In genomic region chr2:241064008-241064801, GRCh38 we compare ENCODE assay signal across 8 cellular contexts. TPM values are rescaled to one million over a fixed set of nuclear protein-coding genes. Genes with fewer than 3 reads are reported as not detected.
DNase-seq lines count a peak whose midpoint lies in the region; ATAC-seq and TF ChIP-seq lines count a peak whose summit lies in the region.

No MANE protein-coding gene starts in this region.

- ATAC-seq in PC-3 (peak; percentile 86), memory B cell (ENCODE audit: low read depth) (peak; percentile 86)
- peak; percentile 41 for ATAC-seq in activated naive CD8-positive, alpha-beta T cell treated with anti-CD3 and anti-CD28 coated beads, Interleukin-2, amount 50 U/mL, for 24 hours

- TF ChIP-seq CTCF in Calu3 (IDR thresholded peaks at IDR 0.05; ENCODE audit: unreplicated experiment) (no peak), PC-3 (conservative IDR thresholded peaks at IDR 0.05; ENCODE audit: low read depth, low read length) (no peak)

- H3K36me3 ChIP-seq in PC-3 (ENCODE audit: low read depth, low read length) (no peaks in the 10 kb centered on the region), thymus (ENCODE audit: control insufficient read depth, insufficient read depth) (no peaks in the 10 kb centered on the region)

- H3K27ac ChIP-seq in PC-3 (ENCODE audit: low read length) (no peak overlapping the region), thymus (ENCODE audit: low read depth) (no peak overlapping the region)

- H3K27ac Mint-ChIP-seq in Calu3 (ENCODE audit: unreplicated experiment) (no peak overlapping the region), memory B cell (peak overlapping the region; percentile 65)
- H3K27ac Mint-ChIP-seq in activated naive CD8-positive, alpha-beta T cell treated with anti-CD3 and anti-CD28 coated beads, Interleukin-2, amount 50 U/mL, for 24 hours = no peak overlapping the region

- H3K79me2 ChIP-seq in PC-3 (ENCODE audit: low read length) = no peaks in the 10 kb centered on the region

- POLR2A ChIA-PET in PC-3 (lab: Charles Lee; ENCODE audit: unreplicated experiment) = interaction anchor here (0.6 kb wide), 1 partner anchor 168 kb away, joined by 6 read pairs; no protein-coding TSS in a partner anchor

- peak overlapping the region; percentile 77 for H3K4me2 ChIP-seq in PC-3 (ENCODE audit: low read length)

- no peaks in the 10 kb centered on the region for H3K9me2 ChIP-seq in PC-3 (replicated peaks; ENCODE audit: low read length)

- H3K27me3 ChIP-seq in PC-3 (ENCODE audit: low read length) (no peaks in the 10 kb centered on the region), thymus (ENCODE audit: control insufficient read depth, insufficient read depth) (no peaks in the 10 kb centered on the region)

- H3K4me1 Mint-ChIP-seq in Calu3 (ENCODE audit: low read depth, unreplicated experiment) (no peaks in the 10 kb centered on the region), memory B cell (peaks cover 6% of the 10 kb centered on the region)
- H3K4me1 Mint-ChIP-seq in activated naive CD8-positive, alpha-beta T cell treated with anti-CD3 and anti-CD28 coated beads, Interleukin-2, amount 50 U/mL, for 24 hours = no peaks in the 10 kb centered on the region

- CTCF ChIA-PET in Calu3 (lab: Charles Lee) = interaction anchor here (0.6 to 1.0 kb wide), 3 partner anchors 15 to 150 kb away, joined by 3 to 4 read pairs (median 3); no protein-coding TSS in a partner anchor
- CTCF ChIA-PET in PC-3 (lab: Charles Lee) = no interaction called here

- H3K4me1 ChIP-seq in PC-3 (ENCODE audit: insufficient read depth, low read length) (no peaks in the 10 kb centered on the region; the same call in 1 of the 2 replicates), thymus (ENCODE audit: control insufficient read depth, insufficient read depth, low read length) (no peaks in the 10 kb centered on the region)

- H3K4me3 Mint-ChIP-seq in Calu3 (ENCODE audit: low read depth, unreplicated experiment) (peak overlapping the region; percentile 68), memory B cell (peak overlapping the region; percentile 80)
- no peak overlapping the region for H3K4me3 Mint-ChIP-seq in activated naive CD8-positive, alpha-beta T cell treated with anti-CD3 and anti-CD28 coated beads, Interleukin-2, amount 50 U/mL, for 24 hours

- H2AFZ ChIP-seq in PC-3 (ENCODE audit: low read length) = peak overlapping the region; percentile 72

- peak overlapping the region; percentile 57 for H3K4me3 ChIP-seq in PC-3 (ENCODE audit: low read length)
- peak overlapping the region; percentile 20 for H3K4me3 ChIP-seq in thymus (ENCODE audit: low read length)

- H3K27me3 Mint-ChIP-seq in Calu3 (ENCODE audit: unreplicated experiment) = peaks cover 13% of the 10 kb centered on the region
- H3K27me3 Mint-ChIP-seq in activated naive CD8-positive, alpha-beta T cell treated with anti-CD3 and anti-CD28 coated beads, Interleukin-2, amount 50 U/mL, for 24 hours = no peaks in the 10 kb centered on the region
- H3K27me3 Mint-ChIP-seq in memory B cell = no peaks in the 10 kb centered on the region

- H4K20me1 ChIP-seq in PC-3 (ENCODE audit: low read length) = no peaks in the 10 kb centered on the region

- no peaks in the 10 kb centered on the region for H3K9me3 ChIP-seq in PC-3 (ENCODE audit: low read length)
- H3K9me3 ChIP-seq in thymus (ENCODE audit: control insufficient read depth) = no peaks in the 10 kb centered on the region

- H3K36me3 Mint-ChIP-seq in Calu3 (ENCODE audit: insufficient read depth, unreplicated experiment) = peaks cover 16% of the 10 kb centered on the region
- no peaks in the 10 kb centered on the region for H3K36me3 Mint-ChIP-seq in activated naive CD8-positive, alpha-beta T cell treated with anti-CD3 and anti-CD28 coated beads, Interleukin-2, amount 50 U/mL, for 24 hours (ENCODE audit: low read depth)
- H3K36me3 Mint-ChIP-seq in memory B cell = peaks cover 5% of the 10 kb centered on the region

- intact Hi-C loops in Calu3 (cut with micrococcal nuclease; ENCODE audit: unreplicated experiment) (no loop called here), PC-3 (cut with micrococcal nuclease) (no loop called here)

- 39% methylated on average over 32 of the region's 32 CpGs for WGBS in thymus

- H3F3A ChIP-seq in PC-3 (ENCODE audit: low read length, unreplicated experiment) = no peaks in the 10 kb centered on the region

- no peak overlapping the region for H3K9ac ChIP-seq in PC-3 (ENCODE audit: low read length)

- BruUV-seq in Calu3 (replicated peaks; lab: Mats Ljungman, UMichigan) (no TSS peak), PC-3 (replicated peaks; lab: Mats Ljungman, UMichigan) (no TSS peak)

- peak; percentile 79 for DNase-seq in Calu3
- peak; percentile 19 for DNase-seq in PC-3
- peak; percentile 52 for DNase-seq in activated naive CD8-positive, alpha-beta T cell treated with anti-CD3 and anti-CD28 coated beads, Interleukin-2, amount 50 U/mL, for 24 hours
- DNase-seq in memory B cell (ENCODE audit: low spot score in 2 of 2) = peak; percentile 61 to 62
- DNase-seq in DMS79 treated with DMSO at 0.1 percent for 48 hours (lab: John Stamatoyannopoulos, UW) = no peak
- no peak for DNase-seq in SIG-M5 treated with dmso at 0.1 percent for 504 hours (lab: John Stamatoyannopoulos, UW; ENCODE audit: unreplicated experiment)
- DNase-seq in T1000 (lab: John Stamatoyannopoulos, UW) = no peak

- no peaks in the 10 kb centered on the region for H3K9me3 Mint-ChIP-seq in Calu3 (ENCODE audit: low read depth, unreplicated experiment)
- no peaks in the 10 kb centered on the region for H3K9me3 Mint-ChIP-seq in activated naive CD8-positive, alpha-beta T cell treated with anti-CD3 and anti-CD28 coated beads, Interleukin-2, amount 50 U/mL, for 24 hours
- no peaks in the 10 kb centered on the region for H3K9me3 Mint-ChIP-seq in memory B cell

RNA-seq across cellular contexts. Expression of gene MTERF4, which starts 37.9 kb away (rescaled TPM):
- 30.8 and 33.6 TPM in 2 replicates for total RNA-seq in Calu3 (2022)
- 13.6 and 15.4 TPM in 2 replicates for total RNA-seq in PC-3 (2014; rRNA removed)
- polyA plus RNA-seq in thymus = 41.7 TPM

Comparison
In these comparisons a context has a peak if more than half of its experiments do, and no peak if none do; other contexts are left out.
1. DNase-seq: peak in Calu3 (single experiment), PC-3 (single experiment), activated naive CD8-positive, alpha-beta T cell treated with anti-CD3 and anti-CD28 coated beads, Interleukin-2, amount 50 U/mL, for 24 hours (single experiment) and memory B cell (2 of 2); none in DMS79 treated with DMSO at 0.1 percent for 48 hours (single experiment), SIG-M5 treated with dmso at 0.1 percent for 504 hours (single experiment) and T1000 (single experiment).
2. Peak in every context shown above with its lines, with median percentiles within 50 percentile points of each other: ATAC-seq.